ENCODE assay signal across 17 cellular contexts in genomic region chr13:90232291-90232690, GRCh38.
DNase-seq lines count a peak whose midpoint lies in the region; ATAC-seq, FAIRE-seq and TF ChIP-seq lines count a peak whose summit lies in the region.
"Had no signal": no experiment of that assay in that cellular context is flagged by ENCODE, and none has a peak within 500 bp of the region (broad histone marks: within the 10 kb centered on the region; RNA-seq: fewer than 3 reads in every experiment).

No MANE protein-coding gene starts in this region.

- H3K4me3 ChIP-seq in adipocyte (ENCODE audit: low read length), result no peak overlapping the region
- no peak overlapping the region for H3K4me3 ChIP-seq in epithelial cell of proximal tubule (ENCODE audit: low read depth, low read length)
- H3K4me3 ChIP-seq in mesendoderm (ENCODE audit: low read length), result no peak overlapping the region
- H3K4me3 ChIP-seq in thyroid gland (replicated peaks in 1 of 3), result no peak overlapping the region
- H3K4me3 ChIP-seq: BLaER1 had no signal

- peak; percentile 83 for FAIRE-seq in G401.6 (lab: Jason Lieb, UNC)
- FAIRE-seq: GM12891, H54 had no signal

- ATAC-seq in GM19395 (IDR thresholded peaks at IDR 0.05; ENCODE audit: unreplicated experiment), result no peak
- no peak for ATAC-seq in GM18909 (IDR thresholded peaks at IDR 0.05; ENCODE audit: poor library complexity, unreplicated experiment)

- H3K9ac ChIP-seq in adipocyte (ENCODE audit: low read length) (no peak overlapping the region), mesendoderm (ENCODE audit: low read length) (no peak overlapping the region)
- H3K9ac ChIP-seq: BLaER1 had no signal

- DNase-seq in adipocyte (ENCODE audit: low read depth) (peak; percentile 0), epithelial cell of proximal tubule (ENCODE audit: low read depth) (peak; percentile 9), mesendoderm (peak; percentile 83), glutamatergic neuron (no peak), thyroid gland (no peak)
- DNase-seq: AML-193; Caco-2; CD8-positive, alpha-beta memory T cell; DMS53; IMR-90 had no signal

- H3K27me3 ChIP-seq in adipocyte (replicated peaks; ENCODE audit: control insufficient read depth, insufficient read depth, low read length) (no peaks in the 10 kb centered on the region), mesendoderm (ENCODE audit: insufficient read depth, low read length, poor library complexity) (no peaks in the 10 kb centered on the region), thyroid gland (no peaks in the 10 kb centered on the region)
- H3K27me3 ChIP-seq: BLaER1 had no signal

- H3K9me3 ChIP-seq in adipocyte (ENCODE audit: control insufficient read depth, low read length) (no peaks in the 10 kb centered on the region), thyroid gland (no peaks in the 10 kb centered on the region)
- H3K9me3 ChIP-seq: Caco-2 had no signal

- H3K4me1 ChIP-seq in adipocyte (ENCODE audit: control insufficient read depth, insufficient read depth, low read length) (no peaks in the 10 kb centered on the region), mesendoderm (ENCODE audit: control insufficient read depth, low read depth, low read length) (no peaks in the 10 kb centered on the region), thyroid gland (no peaks in the 10 kb centered on the region)
- H3K4me1 ChIP-seq: Caco-2 had no signal

- TF ChIP-seq CTCF in epithelial cell of proximal tubule (conservative IDR thresholded peaks at IDR 0.05; ENCODE audit: low read depth, low read length) (no peak), glutamatergic neuron (IDR thresholded peaks at IDR 0.05; ENCODE audit: partially characterized antibody, unreplicated experiment) (no peak), thyroid gland (IDR thresholded peaks at IDR 0.05) (no peak)

- H3K27me3 Mint-ChIP-seq in glutamatergic neuron (ENCODE audit: unreplicated experiment), result no peaks in the 10 kb centered on the region
- H3K27me3 Mint-ChIP-seq: CD8-positive, alpha-beta memory T cell had no signal

- no peak overlapping the region for H4K8ac ChIP-seq in mesendoderm (ENCODE audit: low read depth, low read length)

- H3K4me1 Mint-ChIP-seq in glutamatergic neuron (ENCODE audit: low read depth, unreplicated experiment), result no peaks in the 10 kb centered on the region
- H3K4me1 Mint-ChIP-seq: CD8-positive, alpha-beta memory T cell had no signal

- no peak overlapping the region for H3K4me3 Mint-ChIP-seq in glutamatergic neuron (ENCODE audit: unreplicated experiment)
- H3K4me3 Mint-ChIP-seq: CD8-positive, alpha-beta memory T cell had no signal

- H2BK15ac ChIP-seq in mesendoderm (replicated peaks; ENCODE audit: low read depth), result no peak overlapping the region

- H3K79me2 ChIP-seq in mesendoderm (ENCODE audit: control insufficient read depth, insufficient read depth, low read length), result no peaks in the 10 kb centered on the region

- H3K23ac ChIP-seq in mesendoderm (ENCODE audit: low read length), result no peak overlapping the region

- H2BK5ac ChIP-seq in mesendoderm (ENCODE audit: low read length), result no peak overlapping the region

- no peaks in the 10 kb centered on the region for H3K36me3 Mint-ChIP-seq in glutamatergic neuron (ENCODE audit: unreplicated experiment)
- H3K36me3 Mint-ChIP-seq: CD8-positive, alpha-beta memory T cell had no signal

- H3K4ac ChIP-seq in mesendoderm (ENCODE audit: low read depth, low read length), result no peak overlapping the region

- no peaks in the 10 kb centered on the region for H3K9me3 Mint-ChIP-seq in glutamatergic neuron (ENCODE audit: unreplicated experiment)

- no peaks in the 10 kb centered on the region for H3K79me1 ChIP-seq in mesendoderm (ENCODE audit: low read length)

- no peak overlapping the region for H2AK5ac ChIP-seq in mesendoderm (ENCODE audit: low read length)

- intact Hi-C loops in thyroid gland (cut with DNase I), result no loop called here

- H3K27ac Mint-ChIP-seq in glutamatergic neuron (ENCODE audit: unreplicated experiment), result no peak overlapping the region
- H3K27ac Mint-ChIP-seq: CD8-positive, alpha-beta memory T cell had no signal

- no peak overlapping the region for H3K18ac ChIP-seq in mesendoderm (ENCODE audit: low read length)

- H3K36me3 ChIP-seq in adipocyte (ENCODE audit: control insufficient read depth, insufficient read depth, low read length, severe bottlenecking) (no peaks in the 10 kb centered on the region), mesendoderm (ENCODE audit: control insufficient read depth, insufficient read depth, low read length) (no peaks in the 10 kb centered on the region), thyroid gland (no peaks in the 10 kb centered on the region)
- H3K36me3 ChIP-seq: BLaER1 had no signal

- no peak overlapping the region for H3K4me2 ChIP-seq in mesendoderm (ENCODE audit: low read length)
- H3K4me2 ChIP-seq: BLaER1 had no signal

- H3K27ac ChIP-seq in mesendoderm (ENCODE audit: low read depth, low read length) (no peak overlapping the region), thyroid gland (no peak overlapping the region)
- H3K27ac ChIP-seq: 22Rv1, BLaER1 had no signal

- TF ChIP-seq POLR2A in thyroid gland (IDR thresholded peaks at IDR 0.05), result no peak

- no peak overlapping the region for H2BK120ac ChIP-seq in mesendoderm (ENCODE audit: low read depth, low read length)

- H3K56ac ChIP-seq in mesendoderm (ENCODE audit: low read length), result no peak overlapping the region

- H4K5ac ChIP-seq in mesendoderm (ENCODE audit: low read length), result no peak overlapping the region

Comparison
In these comparisons a context has a peak if more than half of its experiments do, and no peak if none do; other contexts are left out.
1. DNase-seq: peak in adipocyte (single experiment), epithelial cell of proximal tubule (single experiment) and mesendoderm (single experiment); none in glutamatergic neuron (single experiment) and thyroid gland (0 of 2).